In genomic region chr19:45100797-45101196, GRCh38 we compare ENCODE assay signal across 8 cellular contexts. TPM values are rescaled to one million over a fixed set of nuclear protein-coding genes. Genes with fewer than 3 reads are reported as not detected.
A peak's percentile ranks its signal among the peaks of the same experiment; 100 is the strongest.
DNase-seq lines count a peak whose midpoint lies in the region; ATAC-seq and TF ChIP-seq lines count a peak whose summit lies in the region.
"Had no signal": no experiment of that assay in that cellular context is flagged by ENCODE, and none has a peak within 500 bp of the region (broad histone marks: within the 10 kb centered on the region; RNA-seq: fewer than 3 reads in every experiment).

No MANE protein-coding gene starts in this region.

- H3K27ac ChIP-seq in SJCRH30, result no peak overlapping the region
- no peak overlapping the region for H3K27ac ChIP-seq in mesendoderm (ENCODE audit: low read depth, low read length)

- no peaks in the 10 kb centered on the region for H3K36me3 Mint-ChIP-seq in brain
- H3K36me3 Mint-ChIP-seq in naive thymus-derived CD8-positive, alpha-beta T cell, result peaks cover 0 to 2% (median 0%) of the 10 kb centered on the region in 3 donors

- no peak overlapping the region for H3K4me2 ChIP-seq in mesendoderm (ENCODE audit: low read length)

- peaks cover 19% of the 10 kb centered on the region for H3K4me1 ChIP-seq in SJCRH30
- H3K4me1 ChIP-seq in mesendoderm (ENCODE audit: control insufficient read depth, low read depth, low read length), result peaks cover 7% of the 10 kb centered on the region

- H2AK5ac ChIP-seq in mesendoderm (ENCODE audit: low read length), result no peak overlapping the region

- peak overlapping the region in 4 of 5 experiments; percentile 13 to 56 (median 35) for H3K4me3 Mint-ChIP-seq in brain
- no peak overlapping the region for H3K4me3 Mint-ChIP-seq in naive thymus-derived CD8-positive, alpha-beta T cell
- H3K4me3 Mint-ChIP-seq: B cell had no signal

- no peak overlapping the region for H2BK15ac ChIP-seq in mesendoderm (replicated peaks; ENCODE audit: low read depth)

- no peak overlapping the region for H3K18ac ChIP-seq in mesendoderm (ENCODE audit: low read length)

- no peak overlapping the region for H3K56ac ChIP-seq in mesendoderm (ENCODE audit: low read length)

- H3K4me1 Mint-ChIP-seq in brain, result peaks cover 100% of the 10 kb centered on the region
- H3K4me1 Mint-ChIP-seq in naive thymus-derived CD8-positive, alpha-beta T cell, result peaks cover 59 to 93% (median 87%) of the 10 kb centered on the region in 4 donors

- H2BK120ac ChIP-seq in mesendoderm (ENCODE audit: low read depth, low read length), result no peak overlapping the region

- peaks cover 67% of the 10 kb centered on the region for H3K79me1 ChIP-seq in mesendoderm (ENCODE audit: low read length)

- no CpG with 5 or more reads among the region's 9 CpGs for WGBS in mesendoderm (ENCODE audit: extremely low coverage, insufficient coverage, low lambda C conversion rate)

- H3K27me3 ChIP-seq in SJCRH30, result no peaks in the 10 kb centered on the region
- no peaks in the 10 kb centered on the region for H3K27me3 ChIP-seq in mesendoderm (ENCODE audit: insufficient read depth, low read length, poor library complexity)

- no peak overlapping the region for H4K8ac ChIP-seq in mesendoderm (ENCODE audit: low read depth, low read length)

- TF ChIP-seq CTCF in brain (conservative IDR thresholded peaks at IDR 0.05), result no peak

- H4K5ac ChIP-seq in mesendoderm (ENCODE audit: low read length), result no peak overlapping the region

- H3K79me2 ChIP-seq in mesendoderm (ENCODE audit: control insufficient read depth, insufficient read depth, low read length), result peaks cover 94% of the 10 kb centered on the region

- POLR2A ChIA-PET in naive thymus-derived CD8-positive, alpha-beta T cell (lab: Charles Lee), result interaction anchor here (1.0 kb wide), 1 partner anchor 8 kb away, joined by 4 read pairs; the partner anchor contains the start of gene PPP1R37

- no peak overlapping the region for H3K4ac ChIP-seq in mesendoderm (ENCODE audit: low read depth, low read length)

- H3K23ac ChIP-seq in mesendoderm (ENCODE audit: low read length), result no peak overlapping the region

- no peaks in the 10 kb centered on the region for H3K9me3 ChIP-seq in SJCRH30 (replicated peaks)

- H3K9me3 Mint-ChIP-seq in brain, result no peaks in the 10 kb centered on the region
- no peaks in the 10 kb centered on the region for H3K9me3 Mint-ChIP-seq in naive thymus-derived CD8-positive, alpha-beta T cell

- H3K27ac Mint-ChIP-seq in brain, result peak overlapping the region; percentile 5 to 94 (median 54)
- peak overlapping the region in 7 of 10 donors; percentile 29 to 84 (median 72) for H3K27ac Mint-ChIP-seq in naive thymus-derived CD8-positive, alpha-beta T cell
- H3K27ac Mint-ChIP-seq: B cell had no signal

- no peak for ATAC-seq in naive thymus-derived CD8-positive, alpha-beta T cell
- ATAC-seq in esophagus mucosa, result no peak

- peak; percentile 36 for DNase-seq in EH (ENCODE audit: low read depth)
- DNase-seq in naive thymus-derived CD8-positive, alpha-beta T cell, result no peak
- no peak for DNase-seq in SJCRH30
- no peak for DNase-seq in mesendoderm
- DNase-seq: NCI-H2081 treated with DMSO at 0.1 percent for 48 hours had no signal

- no peaks in the 10 kb centered on the region for H3K36me3 ChIP-seq in SJCRH30
- no peaks in the 10 kb centered on the region for H3K36me3 ChIP-seq in mesendoderm (ENCODE audit: control insufficient read depth, insufficient read depth, low read length)

- no peak overlapping the region for H3K9ac ChIP-seq in mesendoderm (ENCODE audit: low read length)

- H3K4me3 ChIP-seq in SJCRH30 (no peak overlapping the region), mesendoderm (ENCODE audit: low read length) (no peak overlapping the region)

- no peak overlapping the region for H2BK5ac ChIP-seq in mesendoderm (ENCODE audit: low read length)

- H3K27me3 Mint-ChIP-seq in brain, result peaks cover 4% of the 10 kb centered on the region
- no peaks in the 10 kb centered on the region for H3K27me3 Mint-ChIP-seq in naive thymus-derived CD8-positive, alpha-beta T cell
- H3K27me3 Mint-ChIP-seq: B cell had no signal

RNA-seq across cellular contexts. Expression of gene PPP1R37, which starts 7.8 kb away (rescaled TPM):
- 59.2 TPM for polyA plus RNA-seq in brain (ENCODE audit: insufficient read depth, low read depth, low replicate concordance)
- 10 to 100 TPM; 32.9 to 33.3 TPM for total RNA-seq in naive thymus-derived CD8-positive, alpha-beta T cell
- 1 to 10 TPM in 1 of 3 donors, under 1 TPM in 2; 0.40 to 2.0 (median 0.83) TPM for polyA plus RNA-seq in naive thymus-derived CD8-positive, alpha-beta T cell
- 19.4 and 20.0 TPM in 2 replicates for total RNA-seq in SJCRH30 (2014; rRNA removed; shearing (Covaris generic))
- polyA plus RNA-seq in mesendoderm (2013, experiment 1 of 2), result 10.0 TPM
- 10.7 TPM for polyA plus RNA-seq in mesendoderm (2013, experiment 2 of 2)
- 24.2 TPM for total RNA-seq in esophagus mucosa

RNA-seq across cellular contexts. Expression of gene GEMIN7, which starts 21.7 kb away (rescaled TPM):
- polyA plus RNA-seq in brain (ENCODE audit: insufficient read depth, low read depth, low replicate concordance), result 20.6 TPM
- 10 to 100 TPM; 13.5 to 19.8 TPM for total RNA-seq in naive thymus-derived CD8-positive, alpha-beta T cell
- polyA plus RNA-seq in naive thymus-derived CD8-positive, alpha-beta T cell, result 10 to 100 TPM; 44.2 to 70.0 (median 50.3) TPM
- total RNA-seq in SJCRH30 (2014; rRNA removed; shearing (Covaris generic)), result 37.3 and 37.9 TPM in 2 replicates
- 31.9 TPM for polyA plus RNA-seq in mesendoderm (2013, experiment 1 of 2)
- polyA plus RNA-seq in mesendoderm (2013, experiment 2 of 2), result 35.0 TPM
- total RNA-seq in esophagus mucosa, result 18.7 TPM

RNA-seq across cellular contexts. Expression of gene ZNF296, which starts 24.5 kb away (rescaled TPM):
- polyA plus RNA-seq in brain (ENCODE audit: insufficient read depth, low read depth, low replicate concordance), result 2.1 TPM
- 1 to 10 TPM; 2.3 to 2.4 TPM for total RNA-seq in naive thymus-derived CD8-positive, alpha-beta T cell
- 1 to 10 TPM; 1.0 to 1.6 (median 1.1) TPM for polyA plus RNA-seq in naive thymus-derived CD8-positive, alpha-beta T cell
- total RNA-seq in SJCRH30 (2014; rRNA removed; shearing (Covaris generic)), result not detected in 2 replicates
- 5.4 TPM for polyA plus RNA-seq in mesendoderm (2013, experiment 1 of 2)
- 5.6 TPM for polyA plus RNA-seq in mesendoderm (2013, experiment 2 of 2)
- total RNA-seq in esophagus mucosa, result 8.1 TPM

RNA-seq across cellular contexts. Expression of gene NKPD1, which starts 60.0 kb away (rescaled TPM):
- 0.42 TPM for polyA plus RNA-seq in brain (ENCODE audit: insufficient read depth, low read depth, low replicate concordance)
- total RNA-seq in naive thymus-derived CD8-positive, alpha-beta T cell, result 1 to 10 TPM in 1 of 2 experiments, under 1 TPM in 1; 0.85 to 1.0 TPM
- polyA plus RNA-seq in naive thymus-derived CD8-positive, alpha-beta T cell, result under 1 TPM; 0.17 to 0.47 (median 0.43) TPM
- not detected in 2 replicates for total RNA-seq in SJCRH30 (2014; rRNA removed; shearing (Covaris generic))
- 0.01 TPM for polyA plus RNA-seq in mesendoderm (2013, experiment 1 of 2)
- 0.03 TPM for polyA plus RNA-seq in mesendoderm (2013, experiment 2 of 2)
- 1.00 TPM for total RNA-seq in esophagus mucosa

Comparison
In these comparisons a context has a peak if more than half of its experiments do, and no peak if none do; other contexts are left out.
1. H3K4me3 Mint-ChIP-seq: peak in brain (4 of 5); none in naive thymus-derived CD8-positive, alpha-beta T cell (0 of 10).